ENCODE assay signal across 1 cellular context in genomic region chr7:27361522-27361921, GRCh38.
TF ChIP-seq lines count a peak whose summit lies in the region.

No MANE protein-coding gene starts in this region.

TF ChIP-seq in K562, 482 proteins besides CTCF, POLR2A, EP300 and RAD21 (continued from another document and continues in another):
- no peak for TF ChIP-seq ZNF318 (IDR thresholded peaks at IDR 0.05; ENCODE audit: borderline replicate concordance in 1 of 2, low read depth in 1 of 2)
- peak; percentile 40 for TF ChIP-seq ETV1 (tag; conservative IDR thresholded peaks at IDR 0.05; ENCODE audit: low read depth)
- no peak for TF ChIP-seq MCM3 (IDR thresholded peaks at IDR 0.05)
- 0 out of 2 replicates have a peak, but pooled peaks have one; percentile 51 for TF ChIP-seq CHAMP1 (IDR thresholded peaks at IDR 0.05)
- TF ChIP-seq NRF1 (conservative IDR thresholded peaks at IDR 0.05 in 1 of 2, IDR thresholded peaks at IDR 0.05 in 1 of 2): peak; percentile 78 to 82
- TF ChIP-seq MYC (IDR thresholded peaks at IDR 0.05; ENCODE audit: low read depth, low read length): peak; percentile 41; the same call in 1 of the 2 replicates
- TF ChIP-seq MYC (CRISPR knock-in tag; IDR thresholded peaks at IDR 0.05; ENCODE audit: borderline replicate concordance, low read depth): no peak
- peak; percentile 55; the same call in 1 of the 2 replicates for TF ChIP-seq EP400 (IDR thresholded peaks at IDR 0.05)
- TF ChIP-seq ZNF146 (CRISPR knock-in tag; IDR thresholded peaks at IDR 0.05; ENCODE audit: unreplicated experiment): no peak
- peak in 1 of 2 experiments; percentile 39; a peak in 1 of 4 replicates for TF ChIP-seq MNT (conservative IDR thresholded peaks at IDR 0.05)
- no peak for TF ChIP-seq PHF21A (IDR thresholded peaks at IDR 0.05; ENCODE audit: borderline replicate concordance, low read depth)
- no peak for TF ChIP-seq ZNF23 (CRISPR knock-in tag; IDR thresholded peaks at IDR 0.05)
- peak; percentile 25 for TF ChIP-seq POLR2B (IDR thresholded peaks at IDR 0.05; ENCODE audit: low read depth, partially characterized antibody)
- TF ChIP-seq PCBP1 (IDR thresholded peaks at IDR 0.05; ENCODE audit: low read depth, low read length, poor library complexity, severe bottlenecking): no peak
- no peak for TF ChIP-seq MXI1 (IDR thresholded peaks at IDR 0.05; ENCODE audit: low read depth, low read length)
- 0 out of 2 replicates have a peak, but pooled peaks have one; percentile 23 for TF ChIP-seq SUPT5H (IDR thresholded peaks at IDR 0.05)
- TF ChIP-seq ZEB2 (IDR thresholded peaks at IDR 0.05): peak; percentile 26; the same call in 1 of the 2 replicates
- TF ChIP-seq ZBTB11 (CRISPR knock-in tag; IDR thresholded peaks at IDR 0.05): no peak
- no peak for TF ChIP-seq SRSF9 (IDR thresholded peaks at IDR 0.05; ENCODE audit: borderline replicate concordance, low read depth, low read length)
- peak; percentile 30; the same call in 1 of the 2 replicates for TF ChIP-seq POLR2G (IDR thresholded peaks at IDR 0.05; ENCODE audit: low read depth, low read length)
- no peak for TF ChIP-seq NFXL1 (CRISPR knock-in tag; IDR thresholded peaks at IDR 0.05)
- peak; percentile 31; the same call in 1 of the 2 replicates for TF ChIP-seq L3MBTL2 (IDR thresholded peaks at IDR 0.05)
- TF ChIP-seq TARDBP (IDR thresholded peaks at IDR 0.05): no peak
- TF ChIP-seq NR2C1 (IDR thresholded peaks at IDR 0.05): no peak
- TF ChIP-seq NR2C1 (tag; IDR thresholded peaks at IDR 0.05): no peak
- TF ChIP-seq KLF1 (tag; IDR thresholded peaks at IDR 0.05): no peak
- TF ChIP-seq CBFA2T3 (IDR thresholded peaks at IDR 0.05): peak; percentile 30; the same call in 1 of the 2 replicates
- no peak for TF ChIP-seq BRCA1 (IDR thresholded peaks at IDR 0.05)
- no peak for TF ChIP-seq BRCA1 (CRISPR knock-in tag; IDR thresholded peaks at IDR 0.05)
- TF ChIP-seq HBP1 (CRISPR knock-in tag; IDR thresholded peaks at IDR 0.05): no peak
- no peak for TF ChIP-seq DACH1 (IDR thresholded peaks at IDR 0.05; ENCODE audit: partially characterized antibody)
- TF ChIP-seq CXXC5 (CRISPR knock-in tag; IDR thresholded peaks at IDR 0.05): peak; percentile 24; the same call in 1 of the 2 replicates
- peak; percentile 43 for TF ChIP-seq ZNF512 (tag; IDR thresholded peaks at IDR 0.05)
- no peak for TF ChIP-seq RBM14 (IDR thresholded peaks at IDR 0.05; ENCODE audit: borderline replicate concordance, insufficient read depth, low read depth, low read length)
- TF ChIP-seq BRD9 (IDR thresholded peaks at IDR 0.05; ENCODE audit: low read depth, partially characterized antibody): no peak
- no peak for TF ChIP-seq GTF3C2 (IDR thresholded peaks at IDR 0.05; ENCODE audit: borderline replicate concordance, extremely low read depth, insufficient read length)
- TF ChIP-seq SMARCA4 (IDR thresholded peaks at IDR 0.05): peak; percentile 53; the same call in 1 of the 2 replicates
- peak; percentile 49; the same call in 1 of the 2 replicates for TF ChIP-seq ARID1B (IDR thresholded peaks at IDR 0.05)
